ENCODE assay signal across 26 cellular contexts in genomic region chr12:23813206-23813605, GRCh38.
DNase-seq lines count a peak whose midpoint lies in the region; ATAC-seq and TF ChIP-seq lines count a peak whose summit lies in the region.
"Had no signal": no experiment of that assay in that cellular context is flagged by ENCODE, and none has a peak within 500 bp of the region (broad histone marks: within the 10 kb centered on the region; RNA-seq: fewer than 3 reads in every experiment).

No MANE protein-coding gene starts in this region.

- H3K4me1 Mint-ChIP-seq in H9 (peaks cover 24 to 26% of the 10 kb centered on the region in 2 experiments), glutamatergic neuron (ENCODE audit: low read depth, unreplicated experiment) (peaks cover 41% of the 10 kb centered on the region)
- no peaks in the 10 kb centered on the region for H3K4me1 Mint-ChIP-seq in CD8-positive, alpha-beta T cell (ENCODE audit: low read depth)
- H3K4me1 Mint-ChIP-seq: CD14-positive monocyte had no signal

- no peaks in the 10 kb centered on the region for H3K36me3 Mint-ChIP-seq in H9 (ENCODE audit: insufficient read depth in 1 of 3, low read depth in 3 of 3)
- no peaks in the 10 kb centered on the region for H3K36me3 Mint-ChIP-seq in glutamatergic neuron (ENCODE audit: unreplicated experiment)
- H3K36me3 Mint-ChIP-seq in CD8-positive, alpha-beta T cell = no peaks in the 10 kb centered on the region
- H3K36me3 Mint-ChIP-seq: CD14-positive monocyte had no signal

- POLR2A ChIA-PET in CD8-positive, alpha-beta T cell (lab: Charles Lee) = no interaction called here

- no peak overlapping the region for H2BK15ac ChIP-seq in H9 (ENCODE audit: low read depth, low read length)

- peak overlapping the region; percentile 23 for H2AFZ ChIP-seq in H9 (ENCODE audit: low read length)
- H2AFZ ChIP-seq: GM23248, PC-9 had no signal

- no peaks in the 10 kb centered on the region for H3K9me3 ChIP-seq in H9 (ENCODE audit: control insufficient read depth, low read depth, low read length)
- no peaks in the 10 kb centered on the region for H3K9me3 ChIP-seq in CD8-positive, alpha-beta T cell (ENCODE audit: low read length)
- H3K9me3 ChIP-seq: BE2C, HAP-1, SJCRH30 had no signal

- intact Hi-C loops in CD8-positive, alpha-beta T cell (cut with DNase I, micrococcal nuclease) = no loop called here

- H4K20me1 ChIP-seq in H9 (ENCODE audit: control insufficient read depth, insufficient read depth, insufficient read length) = no peaks in the 10 kb centered on the region

- no peak overlapping the region for H2BK12ac ChIP-seq in H9 (ENCODE audit: insufficient read length, low read depth, low read length)

- no peaks in the 10 kb centered on the region for H3K79me2 ChIP-seq in H9 (ENCODE audit: insufficient read depth, low read length)

- no peak overlapping the region for H4K91ac ChIP-seq in H9 (ENCODE audit: insufficient read length, low read depth, low read length)

- no peak overlapping the region for H3T11ph ChIP-seq in H9 (ENCODE audit: low read length)

- H3K79me1 ChIP-seq in H9 (ENCODE audit: insufficient read depth, low read depth, low read length, poor library complexity, severe bottlenecking) = no peaks in the 10 kb centered on the region

- no peak overlapping the region for H3K4me2 ChIP-seq in H9 (ENCODE audit: insufficient read depth, insufficient read length, low read length)
- H3K4me2 ChIP-seq: PC-9 had no signal

- CTCF ChIA-PET in CD8-positive, alpha-beta T cell (lab: Charles Lee) = no interaction called here

- 0 out of 7 replicates have a peak overlapping the region, but pooled peaks of 1 of the 3 experiments have one; percentile 19 for H3K27ac Mint-ChIP-seq in H9
- peak overlapping the region; percentile 34 for H3K27ac Mint-ChIP-seq in glutamatergic neuron (ENCODE audit: unreplicated experiment)
- H3K27ac Mint-ChIP-seq in CD8-positive, alpha-beta T cell = no peak overlapping the region
- H3K27ac Mint-ChIP-seq: CD14-positive monocyte had no signal

- no peaks in the 10 kb centered on the region for H3K4me1 ChIP-seq in H9 (ENCODE audit: insufficient read depth, low read length)
- no peaks in the 10 kb centered on the region for H3K4me1 ChIP-seq in CD8-positive, alpha-beta T cell (ENCODE audit: insufficient read depth, low read length)
- H3K4me1 ChIP-seq: BE2C had no signal

- no peak overlapping the region for H3K23ac ChIP-seq in H9 (ENCODE audit: insufficient read length, low read depth, low read length)

- H3K18ac ChIP-seq in H9 (ENCODE audit: insufficient read length, low read depth, low read length) = no peak overlapping the region

- no peak overlapping the region for H2BK20ac ChIP-seq in H9 (ENCODE audit: low read depth, low read length, poor library complexity, severe bottlenecking)

- no peak overlapping the region for H3K56ac ChIP-seq in H9 (ENCODE audit: insufficient read length, low read depth, low read length)

- no peak overlapping the region for H4K5ac ChIP-seq in H9 (ENCODE audit: insufficient read length, low read depth, low read length)

- no peak for ATAC-seq in CD8-positive, alpha-beta T cell
- ATAC-seq: Right ventricle myocardium inferior, SK-N-SH treated with all-trans-retinoic acid at 6 μM for 48 hours had no signal

- H3K4me3 Mint-ChIP-seq in H9 (no peak overlapping the region), glutamatergic neuron (ENCODE audit: unreplicated experiment) (no peak overlapping the region)
- H3K4me3 Mint-ChIP-seq in CD8-positive, alpha-beta T cell = no peak overlapping the region
- H3K4me3 Mint-ChIP-seq: CD14-positive monocyte had no signal

- WGBS in H9 (ENCODE audit: extremely low coverage, insufficient read length, low lambda C conversion rate) = no CpG with 5 or more reads among the region's 3 CpGs

- H4K8ac ChIP-seq in H9 (replicated peaks; ENCODE audit: insufficient read length, low read depth, low read length) = no peak overlapping the region

- no peak overlapping the region for H3K4ac ChIP-seq in H9 (ENCODE audit: low read depth, low read length)

- no peak overlapping the region for H2BK5ac ChIP-seq in H9 (ENCODE audit: insufficient read length, low read length)

- no peak overlapping the region for H2BK120ac ChIP-seq in H9 (ENCODE audit: low read depth, low read length, poor library complexity, severe bottlenecking)

- no peaks in the 10 kb centered on the region for H3K27me3 Mint-ChIP-seq in H9 (ENCODE audit: low read depth)
- no peaks in the 10 kb centered on the region for H3K27me3 Mint-ChIP-seq in glutamatergic neuron (ENCODE audit: unreplicated experiment)
- no peaks in the 10 kb centered on the region for H3K27me3 Mint-ChIP-seq in CD8-positive, alpha-beta T cell (ENCODE audit: low read depth)

- H3K27me3 ChIP-seq in H9 (ENCODE audit: insufficient read depth, low read length) = no peaks in the 10 kb centered on the region
- H3K27me3 ChIP-seq in CD8-positive, alpha-beta T cell (ENCODE audit: insufficient read depth, low read length) = no peaks in the 10 kb centered on the region
- H3K27me3 ChIP-seq: BE2C, SJCRH30 had no signal

- H3K14ac ChIP-seq in H9 (ENCODE audit: insufficient read depth, low read length) = no peak overlapping the region

- H3K9ac ChIP-seq in H9 (ENCODE audit: extremely low read depth, insufficient read length, low read length) = no peak overlapping the region
- H3K9ac ChIP-seq: GM23248 had no signal

- H3K23me2 ChIP-seq in H9 (ENCODE audit: insufficient read length, low read depth, low read length, poor library complexity, severe bottlenecking) = no peaks in the 10 kb centered on the region

- H3K9me3 Mint-ChIP-seq in H9 (no peaks in the 10 kb centered on the region), glutamatergic neuron (ENCODE audit: unreplicated experiment) (peaks cover 6% of the 10 kb centered on the region)
- H3K9me3 Mint-ChIP-seq in CD8-positive, alpha-beta T cell = peaks cover 4% of the 10 kb centered on the region

- peak; percentile 7 for DNase-seq in NCI-H146 (lab: John Stamatoyannopoulos, UW)
- DNase-seq in NCI-H146 treated with DMSO at 0.1 percent for 48 hours (lab: John Stamatoyannopoulos, UW; ENCODE audit: unreplicated experiment) = no peak
- no peak for DNase-seq in H9
- peak; percentile 63 for DNase-seq in NCI-H69 (lab: John Stamatoyannopoulos, UW)
- DNase-seq in glutamatergic neuron = no peak
- DNase-seq in stimulated activated CD4-positive, alpha-beta T cell treated with anti-CD3 and anti-CD28 coated beads, Interleukin-1b, Interleukin-23, amount 100 ng/mL, for 48 hours = no peak
- no peak for DNase-seq in CD8-positive, alpha-beta T cell
- DNase-seq in EL = no peak
- DNase-seq: BE2C, Calu3, DMS53, GM23248, Karpas-422, NCI-H1092 treated with DMSO at 0.1 percent for 48 hours, NCI-H1436, NCI-H2029 treated with DMSO at 0.1 percent for 48 hours, NCI-H226, NCI-H510A, NCI-H774, PC-9, SJCRH30 had no signal

- TF ChIP-seq CTCF in H9 (conservative IDR thresholded peaks at IDR 0.05) (no peak), glutamatergic neuron (IDR thresholded peaks at IDR 0.05; ENCODE audit: partially characterized antibody, unreplicated experiment) (no peak)
- TF ChIP-seq CTCF in CD8-positive, alpha-beta T cell (IDR thresholded peaks at IDR 0.05) = no peak

- no peak overlapping the region for H3K27ac ChIP-seq in H9 (ENCODE audit: insufficient read length, low read depth, low read length)
- H3K27ac ChIP-seq in CD8-positive, alpha-beta T cell (ENCODE audit: low read depth, low read length) = no peak overlapping the region
- H3K27ac ChIP-seq: 22Rv1, GM23248, PC-9, SJCRH30 had no signal

- no peak overlapping the region for H3K4me3 ChIP-seq in CD8-positive, alpha-beta T cell (ENCODE audit: low read depth, low read length)
- H3K4me3 ChIP-seq: GM23248, HAP-1, PC-9, SJCRH30 had no signal

- no peak overlapping the region for H2AK5ac ChIP-seq in H9 (ENCODE audit: insufficient read length, low read length)

- no peaks in the 10 kb centered on the region for H3K36me3 ChIP-seq in CD8-positive, alpha-beta T cell (ENCODE audit: insufficient read depth, low read length)
- H3K36me3 ChIP-seq: BE2C, HAP-1, SJCRH30 had no signal

Comparison
In these comparisons a context has a peak if more than half of its experiments do, and no peak if none do; other contexts are left out.
1. DNase-seq: peak in NCI-H146 (single experiment) and NCI-H69 (single experiment); none in NCI-H146 treated with DMSO at 0.1 percent for 48 hours (single experiment), H9 (single experiment), glutamatergic neuron (single experiment), stimulated activated CD4-positive, alpha-beta T cell treated with anti-CD3 and anti-CD28 coated beads, Interleukin-1b, Interleukin-23, amount 100 ng/mL, for 48 hours (single experiment), CD8-positive, alpha-beta T cell (0 of 7) and EL (single experiment).